In the genomic region with DNA sequence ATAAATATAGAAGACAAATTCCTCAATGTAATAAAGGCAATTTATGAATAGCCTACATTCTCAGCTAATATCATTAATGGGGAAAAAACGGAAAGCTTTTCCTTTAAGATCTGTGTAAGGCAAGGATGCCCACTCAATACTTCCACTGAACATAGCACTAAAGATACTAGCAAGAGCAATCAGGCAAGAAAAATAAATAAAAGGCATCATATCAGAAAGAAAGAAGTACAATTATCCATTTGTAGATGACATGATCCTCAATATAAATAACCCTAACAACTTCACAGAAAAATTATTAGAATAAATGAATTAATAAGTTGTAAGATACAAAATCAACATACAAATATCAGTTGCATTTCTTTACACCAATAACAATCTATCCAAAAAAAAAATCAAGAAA, we compare ENCODE assay signal across 9 cellular contexts. TPM values are rescaled to one million over a fixed set of nuclear protein-coding genes. Genes with fewer than 3 reads are reported as not detected.
"Had no signal": no experiment of that assay in that cellular context is flagged by ENCODE, and none has a peak within 500 bp of the region (broad histone marks: within the 10 kb centered on the region; RNA-seq: fewer than 3 reads in every experiment).

No MANE protein-coding gene starts in this region.

- DNase-seq: IMR-90, Kasumi-1, KBM-7, KG1 had no signal

- ATAC-seq: K562 had no signal

- H3K9ac ChIP-seq: KMS-11 had no signal

- FAIRE-seq: HTR-8/SVneo, K562 had no signal

- H3K4me3 ChIP-seq: K562 had no signal

- H3K4me2 ChIP-seq: KMS-11 had no signal

- H3K27ac ChIP-seq: HL-60, KMS-11 had no signal

RNA-seq across cellular contexts. Expression of a gene that starts 45.7 kb away (rescaled TPM):
- polyA plus RNA-seq: IgD-negative memory B cell had no signal
